ENCODE assay signal across 12 cellular contexts in the genomic region with DNA sequence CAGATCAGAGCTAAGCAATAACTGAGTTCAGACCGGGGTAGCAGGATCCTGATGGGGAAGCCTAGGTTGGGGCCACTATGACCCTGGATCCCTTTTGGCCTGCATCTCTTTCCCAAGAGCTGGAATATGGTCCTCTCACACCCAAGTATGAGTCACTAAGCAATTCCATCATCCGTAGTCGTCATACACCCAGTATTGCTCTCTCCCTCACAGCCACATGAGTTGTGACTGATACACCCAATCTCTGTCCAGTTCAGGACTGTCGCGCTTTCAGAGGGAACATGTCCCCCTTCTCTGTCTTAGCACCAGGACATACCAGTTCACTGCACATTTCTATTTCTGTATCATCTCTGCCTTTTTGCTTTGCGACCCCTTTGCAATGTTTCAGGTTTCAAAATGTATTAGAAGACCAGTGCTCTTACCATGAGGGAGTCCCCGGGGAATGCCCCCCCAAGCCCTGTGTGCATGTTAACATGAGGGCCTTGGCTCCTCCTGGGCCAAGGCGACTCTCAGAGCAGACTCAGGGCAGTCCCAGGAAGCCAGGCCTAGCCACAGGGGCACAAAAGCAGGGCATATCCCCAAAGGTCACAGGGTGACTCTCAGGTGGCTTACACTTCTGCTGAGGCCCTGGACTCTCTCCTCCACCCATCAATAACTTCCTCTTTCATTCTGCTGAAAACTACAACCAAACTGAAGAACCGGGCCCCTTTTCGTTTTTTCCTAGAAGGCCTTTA.
DNase-seq lines count a peak whose midpoint lies in the region; ATAC-seq and TF ChIP-seq lines count a peak whose summit lies in the region.
"Had no signal": no experiment of that assay in that cellular context is flagged by ENCODE, and none has a peak within 500 bp of the region (broad histone marks: within the 10 kb centered on the region; RNA-seq: fewer than 3 reads in every experiment).

No MANE protein-coding gene starts in this region.

- no peaks in the 10 kb centered on the region for H3K27me3 Mint-ChIP-seq in T-helper 2 cell treated with Interferon-gamma antibody and Interleukin-4, amounts not matched to agents 5 μg/mL and 100 μg/mL, for 36 hours (ENCODE audit: low read depth)
- H3K27me3 Mint-ChIP-seq in activated T-helper 17 cell treated with anti-CD3 and anti-CD28 coated beads, Interleukin-2, amount 50 U/mL, for 72 hours: no peaks in the 10 kb centered on the region
- H3K27me3 Mint-ChIP-seq in osteocyte (ENCODE audit: unreplicated experiment): no peaks in the 10 kb centered on the region

- peak; percentile 50 for ATAC-seq in HG02642 (IDR thresholded peaks at IDR 0.05; ENCODE audit: poor library complexity, unreplicated experiment)
- ATAC-seq in activated T-helper 17 cell treated with anti-CD3 and anti-CD28 coated beads, Interleukin-2, amount 50 U/mL, for 72 hours (replicated peaks): peak; percentile 54

- TF ChIP-seq CTCF in osteocyte (IDR thresholded peaks at IDR 0.05) (no peak), stomach (IDR thresholded peaks at IDR 0.05) (no peak)

- peak; percentile 32 for DNase-seq in T-helper 2 cell treated with Interferon-gamma antibody and Interleukin-4, amounts not matched to agents 5 μg/mL and 100 μg/mL, for 36 hours (ENCODE audit: low spot score)
- DNase-seq in T-helper 2 cell (no peak), osteocyte (ENCODE audit: extremely low spot score, unreplicated experiment) (peak; percentile 67), DMS79 (lab: John Stamatoyannopoulos, UW) (no peak), stomach (no peak)
- no peak for DNase-seq in effector CD8-positive, alpha-beta T cell (lab: John Stamatoyannopoulos, UW)
- DNase-seq: ACHN; NCI-H1105; stimulated activated CD4-positive, alpha-beta T cell treated with anti-CD3 and anti-CD28 coated beads, Interleukin-12 subunit alpha, Interleukin-12 subunit beta, amount 100 ng/mL, for 4 hours; tibial artery had no signal

- H3K9me3 ChIP-seq in stomach: no peaks in the 10 kb centered on the region
- H3K9me3 ChIP-seq: tibial artery had no signal

- no peaks in the 10 kb centered on the region for H3K36me3 Mint-ChIP-seq in T-helper 2 cell treated with Interferon-gamma antibody and Interleukin-4, amounts not matched to agents 5 μg/mL and 100 μg/mL, for 36 hours (ENCODE audit: low read depth)
- peaks cover 5% of the 10 kb centered on the region for H3K36me3 Mint-ChIP-seq in activated T-helper 17 cell treated with anti-CD3 and anti-CD28 coated beads, Interleukin-2, amount 50 U/mL, for 72 hours (ENCODE audit: low read depth)
- peaks cover 7% of the 10 kb centered on the region for H3K36me3 Mint-ChIP-seq in osteocyte (ENCODE audit: unreplicated experiment)

- H3K27me3 ChIP-seq in stomach: no peaks in the 10 kb centered on the region
- H3K27me3 ChIP-seq: tibial artery had no signal

- no peak for TF ChIP-seq EP300 in stomach (IDR thresholded peaks at IDR 0.05)

- intact Hi-C loops in stomach (cut with DNase I; ENCODE audit: low total_unique reads): no loop called here

- H3K4me1 ChIP-seq in stomach: peaks cover 0 to 23% (median 6%) of the 10 kb centered on the region in 4 donors

- no peak overlapping the region for H3K27ac ChIP-seq in stomach
- H3K27ac ChIP-seq: tibial artery had no signal

- H3K4me3 Mint-ChIP-seq in T-helper 2 cell treated with Interferon-gamma antibody and Interleukin-4, amounts not matched to agents 5 μg/mL and 100 μg/mL, for 36 hours: no peak overlapping the region
- H3K4me3 Mint-ChIP-seq in activated T-helper 17 cell treated with anti-CD3 and anti-CD28 coated beads, Interleukin-2, amount 50 U/mL, for 72 hours: peak overlapping the region; percentile 59
- no peak overlapping the region for H3K4me3 Mint-ChIP-seq in osteocyte (ENCODE audit: unreplicated experiment)

- TF ChIP-seq POLR2A in stomach (IDR thresholded peaks at IDR 0.05): no peak

- H3K27ac Mint-ChIP-seq in T-helper 2 cell treated with Interferon-gamma antibody and Interleukin-4, amounts not matched to agents 5 μg/mL and 100 μg/mL, for 36 hours: no peak overlapping the region
- H3K27ac Mint-ChIP-seq in activated T-helper 17 cell treated with anti-CD3 and anti-CD28 coated beads, Interleukin-2, amount 50 U/mL, for 72 hours: peak overlapping the region; percentile 88
- H3K27ac Mint-ChIP-seq in osteocyte (ENCODE audit: unreplicated experiment): no peak overlapping the region

- H3K4me3 ChIP-seq in stomach: no peak overlapping the region
- H3K4me3 ChIP-seq: tibial artery had no signal

- no peaks in the 10 kb centered on the region for H3K9me3 Mint-ChIP-seq in T-helper 2 cell treated with Interferon-gamma antibody and Interleukin-4, amounts not matched to agents 5 μg/mL and 100 μg/mL, for 36 hours
- H3K9me3 Mint-ChIP-seq in activated T-helper 17 cell treated with anti-CD3 and anti-CD28 coated beads, Interleukin-2, amount 50 U/mL, for 72 hours: no peaks in the 10 kb centered on the region
- H3K9me3 Mint-ChIP-seq in osteocyte (ENCODE audit: unreplicated experiment): no peaks in the 10 kb centered on the region

- peaks cover 0 to 4% (median 1%) of the 10 kb centered on the region in 4 donors for H3K36me3 ChIP-seq in stomach

- H3K4me1 Mint-ChIP-seq in T-helper 2 cell treated with Interferon-gamma antibody and Interleukin-4, amounts not matched to agents 5 μg/mL and 100 μg/mL, for 36 hours (ENCODE audit: low read depth): peaks cover 22% of the 10 kb centered on the region
- peaks cover 40% of the 10 kb centered on the region for H3K4me1 Mint-ChIP-seq in activated T-helper 17 cell treated with anti-CD3 and anti-CD28 coated beads, Interleukin-2, amount 50 U/mL, for 72 hours
- H3K4me1 Mint-ChIP-seq in osteocyte (ENCODE audit: unreplicated experiment): no peaks in the 10 kb centered on the region

- WGBS in stomach, 5 donors: 78 to 87% (median 86%) methylated on average over 10 of the region's 10 CpGs

Comparison
In these comparisons a context has a peak if more than half of its experiments do, and no peak if none do; other contexts are left out.
1. DNase-seq: peak in T-helper 2 cell treated with Interferon-gamma antibody and Interleukin-4, amounts not matched to agents 5 μg/mL and 100 μg/mL, for 36 hours (single experiment) and osteocyte (single experiment); none in T-helper 2 cell (0 of 5), DMS79 (single experiment), stomach (single experiment) and effector CD8-positive, alpha-beta T cell (single experiment).